Comparison of ENCODE assay signal across 8 cellular contexts in the genomic region with DNA sequence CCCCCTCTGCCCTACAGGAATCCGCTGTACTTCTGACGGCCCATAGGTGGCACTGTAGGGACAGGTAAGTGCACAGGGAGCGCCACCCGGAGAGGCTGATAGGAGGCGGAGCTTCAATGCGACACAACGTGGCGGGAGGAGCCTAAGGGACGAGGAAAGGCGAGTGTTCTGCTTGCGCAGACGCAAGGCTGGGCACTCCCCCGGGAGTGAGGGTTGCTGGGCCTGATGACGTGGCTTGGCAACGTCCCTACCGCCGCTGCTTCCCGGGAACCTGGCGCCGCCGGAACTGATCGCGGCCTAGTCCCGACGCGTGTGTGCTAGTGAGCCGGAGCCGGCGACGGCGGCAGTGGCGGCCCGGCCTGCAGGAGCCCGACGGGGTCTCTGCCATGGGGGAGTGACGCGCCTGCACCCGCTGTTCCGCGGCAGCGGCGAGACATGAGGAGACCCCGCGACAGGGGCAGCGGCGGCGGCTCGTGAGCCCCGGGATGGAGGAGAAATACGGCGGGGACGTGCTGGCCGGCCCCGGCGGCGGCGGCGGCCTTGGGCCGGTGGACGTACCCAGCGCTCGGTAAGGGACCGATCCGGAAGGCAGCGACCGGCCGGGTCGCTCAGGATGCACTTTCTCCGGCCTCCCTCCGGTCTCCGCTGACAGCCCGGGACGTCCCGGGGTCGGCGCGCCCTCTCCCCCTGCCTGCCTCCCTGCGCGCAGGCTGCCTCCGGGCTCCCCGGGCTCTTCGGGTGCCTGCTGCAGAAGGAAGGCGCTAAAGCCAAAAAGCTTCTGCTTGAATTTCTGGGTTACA. TPM values are rescaled to one million over a fixed set of nuclear protein-coding genes. Genes with fewer than 3 reads are reported as not detected.
DNase-seq lines count a peak whose midpoint lies in the region; ATAC-seq lines count a peak whose summit lies in the region.

A gene (plus strand): TSS at position 244 of the 800 bp plus-strand sequence. CDS start 242 bp downstream, at position 486.

- H3K9me3 Mint-ChIP-seq in IgD-negative memory B cell = no peaks in the 10 kb centered on the region

- ATAC-seq in GM21528 (IDR thresholded peaks at IDR 0.05; ENCODE audit: low FRiP score, unreplicated experiment) = peak; percentile 98

- H3K27ac Mint-ChIP-seq in IgD-negative memory B cell = peak within 1 kb of the TSS; percentile 55 to 98 (median 92)

- peaks cover 9 to 28% (median 16%) of the 10 kb centered on the region in 3 donors for H3K4me1 Mint-ChIP-seq in IgD-negative memory B cell

- H3K36me3 Mint-ChIP-seq in IgD-negative memory B cell = peaks cover 4% of the 10 kb centered on the region

- peak within 1 kb of the TSS; percentile 67 to 89 for H3K4me3 ChIP-seq in mucosa of rectum (ENCODE audit: low read length in 2 of 2)

- peak within 1 kb of the TSS; percentile 90 to 92 for H3K9ac ChIP-seq in mucosa of rectum (ENCODE audit: low read depth in 1 of 2, low read length in 2 of 2)

- no peaks in the 10 kb centered on the region for H3K27me3 ChIP-seq in mucosa of rectum (ENCODE audit: control insufficient read depth in 2 of 2, insufficient read depth in 2 of 2, low read length in 2 of 2)

- H3K36me3 ChIP-seq in mucosa of rectum (ENCODE audit: control insufficient read depth in 2 of 2, insufficient read depth in 2 of 2, low read length in 2 of 2) = no peaks in the 10 kb centered on the region

- peak within 1 kb of the TSS; percentile 82 for H3K27ac ChIP-seq in epithelial cell of prostate
- H3K27ac ChIP-seq in mucosa of rectum (ENCODE audit: low read depth in 2 of 2, low read length in 2 of 2) = peak within 1 kb of the TSS; percentile 90 to 95

- no peaks in the 10 kb centered on the region for H3K9me3 ChIP-seq in mucosa of rectum (ENCODE audit: control insufficient read depth in 2 of 2, low read length in 2 of 2)

- DNase-seq in DMS153 (lab: John Stamatoyannopoulos, UW) (peak; percentile 93), OCI-M2 (lab: John Stamatoyannopoulos, UW; ENCODE audit: unreplicated experiment) (peak; percentile 79), activated T-cell treated with anti-CD3 and anti-CD28 coated beads for 48 hours (ENCODE audit: low read depth) (peak; percentile 96), epithelial cell of prostate (ENCODE audit: low read depth, low spot score) (peak; percentile 99)
- peak; percentile 92 to 93 for DNase-seq in stimulated activated CD8-positive, alpha-beta memory T cell treated with anti-CD3 and anti-CD28 coated beads, Interleukin-7, amount 100 ng/mL, for 1 hour (ENCODE audit: low read depth in 2 of 2)

- H3K27me3 Mint-ChIP-seq in IgD-negative memory B cell = no peaks in the 10 kb centered on the region

- H3K4me3 Mint-ChIP-seq in IgD-negative memory B cell = peak within 1 kb of the TSS; percentile 86 to 97 (median 93)

- H3K4me1 ChIP-seq in mucosa of rectum (ENCODE audit: control insufficient read depth in 2 of 2, insufficient read depth in 2 of 2, low read length in 2 of 2) = peaks cover 4% of the 10 kb centered on the region in 2 donors

RNA-seq across cellular contexts. Expression of the gene that starts here (rescaled TPM):
- 25.9 TPM for polyA plus RNA-seq in IgD-negative memory B cell

Comparison
In these comparisons a context has a peak if more than half of its experiments do, and no peak if none do; other contexts are left out.
1. Peak in every context shown above with its lines: DNase-seq, ATAC-seq, H3K4me3 ChIP-seq and H3K27ac ChIP-seq.